Comparison of ENCODE assay signal across 1 cellular context in the genomic region with DNA sequence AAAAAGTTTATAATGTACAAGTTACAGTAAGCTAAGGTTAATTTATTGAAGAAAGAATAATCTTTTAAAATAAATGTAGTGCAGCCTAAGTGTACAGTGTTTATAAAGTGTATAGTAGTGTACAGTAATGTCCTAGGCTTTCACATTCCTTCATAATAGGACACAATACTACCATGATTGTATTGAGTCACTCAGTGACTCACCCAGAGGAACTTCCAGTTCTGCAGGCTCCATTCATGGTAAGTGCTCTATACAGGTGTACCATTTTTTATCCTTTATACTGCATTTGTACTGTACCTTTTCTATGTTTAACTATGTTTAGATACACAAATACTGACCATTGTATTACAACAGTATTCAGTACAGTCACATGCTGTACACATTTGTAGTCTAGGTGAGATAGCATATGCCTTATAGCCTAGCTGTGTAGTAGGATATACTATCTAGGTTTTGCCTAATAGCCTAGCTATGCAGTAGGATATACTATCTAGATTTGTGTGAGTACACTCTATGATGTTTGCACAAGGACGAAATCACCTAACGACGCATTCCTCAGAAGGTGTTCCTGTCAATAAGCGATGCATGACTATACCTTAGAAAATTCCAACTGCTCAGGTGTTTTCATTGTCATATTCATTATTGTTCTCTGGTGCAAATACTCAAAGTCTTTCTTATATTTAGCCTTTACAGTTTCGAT.
TF ChIP-seq lines count a peak whose summit lies in the region.

No MANE protein-coding gene starts in this region.

TF ChIP-seq in IMR-90, 13 proteins besides CTCF, POLR2A, EP300 and RAD21:
- TF ChIP-seq MXI1 (IDR thresholded peaks at IDR 0.05; ENCODE audit: borderline replicate concordance, low read depth, low read length) = no peak
- TF ChIP-seq RCOR1 (IDR thresholded peaks at IDR 0.05; ENCODE audit: insufficient replicate concordance, low read length) = no peak
- no peak for TF ChIP-seq BHLHE40 (IDR thresholded peaks at IDR 0.05; ENCODE audit: low read depth, low read length)
- TF ChIP-seq RFX5 (IDR thresholded peaks at IDR 0.05; ENCODE audit: low read depth, low read length) = no peak
- TF ChIP-seq MAFK (IDR thresholded peaks at IDR 0.05; ENCODE audit: low read depth, low read length) = no peak
- no peak for TF ChIP-seq CHD1 (IDR thresholded peaks at IDR 0.05; ENCODE audit: low read depth, low read length)
